ENCODE assay signal across 1 cellular context in the genomic region with DNA sequence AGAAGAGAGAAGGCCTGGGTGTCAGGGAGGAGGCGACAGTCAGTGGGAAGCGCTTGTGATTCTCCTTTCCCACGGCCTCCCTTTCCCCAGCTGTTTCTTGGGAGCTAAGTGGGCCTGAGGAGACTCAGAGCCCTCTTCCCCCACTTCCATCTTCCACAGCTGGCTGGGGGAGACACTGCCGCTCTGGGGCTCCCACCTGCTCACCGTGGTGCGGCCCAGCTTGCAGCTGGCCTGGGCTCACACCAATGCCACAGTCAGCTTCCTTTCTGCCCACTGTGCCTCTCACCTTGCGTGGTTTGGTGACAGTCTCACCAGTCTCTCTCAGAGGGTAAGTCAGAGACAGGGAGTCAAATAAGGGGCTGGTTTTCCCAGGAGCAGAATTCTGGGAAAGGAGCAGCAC.
A peak's percentile ranks its signal among the peaks of the same experiment; 100 is the strongest.
TF ChIP-seq lines count a peak whose summit lies in the region.

No MANE protein-coding gene starts in this region.

TF ChIP-seq in K562, 482 proteins besides CTCF, POLR2A, EP300 and RAD21:
- TF ChIP-seq POLR2G (IDR thresholded peaks at IDR 0.05; ENCODE audit: low read depth, low read length) (peak; percentile 51; the same call in 1 of the 2 replicates), RBFOX2 (IDR thresholded peaks at IDR 0.05; ENCODE audit: low read depth, low read length) (peak; percentile 59), STAT5B (CRISPR knock-in tag; IDR thresholded peaks at IDR 0.05) (no peak), MYNN (IDR thresholded peaks at IDR 0.05) (no peak), MYNN (CRISPR knock-in tag; IDR thresholded peaks at IDR 0.05) (no peak), RBM22 (IDR thresholded peaks at IDR 0.05; ENCODE audit: low read depth, low read length, poor library complexity, severe bottlenecking) (peak; percentile 15)
TF ChIP-seq in K562: peak in this region for 3.
